ENCODE assay signal across 1 cellular context in genomic region chr2:86623549-86624547, GRCh38.
TF ChIP-seq lines count a peak whose summit lies in the region.

A gene with protein sequence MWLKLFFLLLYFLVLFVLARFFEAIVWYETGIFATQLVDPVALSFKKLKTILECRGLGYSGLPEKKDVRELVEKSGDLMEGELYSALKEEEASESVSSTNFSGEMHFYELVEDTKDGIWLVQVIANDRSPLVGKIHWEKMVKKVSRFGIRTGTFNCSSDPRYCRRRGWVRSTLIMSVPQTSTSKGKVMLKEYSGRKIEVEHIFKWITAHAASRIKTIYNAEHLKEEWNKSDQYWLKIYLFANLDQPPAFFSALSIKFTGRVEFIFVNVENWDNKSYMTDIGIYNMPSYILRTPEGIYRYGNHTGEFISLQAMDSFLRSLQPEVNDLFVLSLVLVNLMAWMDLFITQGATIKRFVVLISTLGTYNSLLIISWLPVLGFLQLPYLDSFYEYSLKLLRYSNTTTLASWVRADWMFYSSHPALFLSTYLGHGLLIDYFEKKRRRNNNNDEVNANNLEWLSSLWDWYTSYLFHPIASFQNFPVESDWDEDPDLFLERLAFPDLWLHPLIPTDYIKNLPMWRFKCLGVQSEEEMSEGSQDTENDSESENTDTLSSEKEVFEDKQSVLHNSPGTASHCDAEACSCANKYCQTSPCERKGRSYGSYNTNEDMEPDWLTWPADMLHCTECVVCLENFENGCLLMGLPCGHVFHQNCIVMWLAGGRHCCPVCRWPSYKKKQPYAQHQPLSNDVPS (minus strand): TSS chr2:86623865. CDS start chr2:86622886, 979 bp downstream.

TF ChIP-seq in K562, 482 proteins besides CTCF, POLR2A, EP300 and RAD21 (continued from another document and continues in another):
- TF ChIP-seq, protein P1, sequence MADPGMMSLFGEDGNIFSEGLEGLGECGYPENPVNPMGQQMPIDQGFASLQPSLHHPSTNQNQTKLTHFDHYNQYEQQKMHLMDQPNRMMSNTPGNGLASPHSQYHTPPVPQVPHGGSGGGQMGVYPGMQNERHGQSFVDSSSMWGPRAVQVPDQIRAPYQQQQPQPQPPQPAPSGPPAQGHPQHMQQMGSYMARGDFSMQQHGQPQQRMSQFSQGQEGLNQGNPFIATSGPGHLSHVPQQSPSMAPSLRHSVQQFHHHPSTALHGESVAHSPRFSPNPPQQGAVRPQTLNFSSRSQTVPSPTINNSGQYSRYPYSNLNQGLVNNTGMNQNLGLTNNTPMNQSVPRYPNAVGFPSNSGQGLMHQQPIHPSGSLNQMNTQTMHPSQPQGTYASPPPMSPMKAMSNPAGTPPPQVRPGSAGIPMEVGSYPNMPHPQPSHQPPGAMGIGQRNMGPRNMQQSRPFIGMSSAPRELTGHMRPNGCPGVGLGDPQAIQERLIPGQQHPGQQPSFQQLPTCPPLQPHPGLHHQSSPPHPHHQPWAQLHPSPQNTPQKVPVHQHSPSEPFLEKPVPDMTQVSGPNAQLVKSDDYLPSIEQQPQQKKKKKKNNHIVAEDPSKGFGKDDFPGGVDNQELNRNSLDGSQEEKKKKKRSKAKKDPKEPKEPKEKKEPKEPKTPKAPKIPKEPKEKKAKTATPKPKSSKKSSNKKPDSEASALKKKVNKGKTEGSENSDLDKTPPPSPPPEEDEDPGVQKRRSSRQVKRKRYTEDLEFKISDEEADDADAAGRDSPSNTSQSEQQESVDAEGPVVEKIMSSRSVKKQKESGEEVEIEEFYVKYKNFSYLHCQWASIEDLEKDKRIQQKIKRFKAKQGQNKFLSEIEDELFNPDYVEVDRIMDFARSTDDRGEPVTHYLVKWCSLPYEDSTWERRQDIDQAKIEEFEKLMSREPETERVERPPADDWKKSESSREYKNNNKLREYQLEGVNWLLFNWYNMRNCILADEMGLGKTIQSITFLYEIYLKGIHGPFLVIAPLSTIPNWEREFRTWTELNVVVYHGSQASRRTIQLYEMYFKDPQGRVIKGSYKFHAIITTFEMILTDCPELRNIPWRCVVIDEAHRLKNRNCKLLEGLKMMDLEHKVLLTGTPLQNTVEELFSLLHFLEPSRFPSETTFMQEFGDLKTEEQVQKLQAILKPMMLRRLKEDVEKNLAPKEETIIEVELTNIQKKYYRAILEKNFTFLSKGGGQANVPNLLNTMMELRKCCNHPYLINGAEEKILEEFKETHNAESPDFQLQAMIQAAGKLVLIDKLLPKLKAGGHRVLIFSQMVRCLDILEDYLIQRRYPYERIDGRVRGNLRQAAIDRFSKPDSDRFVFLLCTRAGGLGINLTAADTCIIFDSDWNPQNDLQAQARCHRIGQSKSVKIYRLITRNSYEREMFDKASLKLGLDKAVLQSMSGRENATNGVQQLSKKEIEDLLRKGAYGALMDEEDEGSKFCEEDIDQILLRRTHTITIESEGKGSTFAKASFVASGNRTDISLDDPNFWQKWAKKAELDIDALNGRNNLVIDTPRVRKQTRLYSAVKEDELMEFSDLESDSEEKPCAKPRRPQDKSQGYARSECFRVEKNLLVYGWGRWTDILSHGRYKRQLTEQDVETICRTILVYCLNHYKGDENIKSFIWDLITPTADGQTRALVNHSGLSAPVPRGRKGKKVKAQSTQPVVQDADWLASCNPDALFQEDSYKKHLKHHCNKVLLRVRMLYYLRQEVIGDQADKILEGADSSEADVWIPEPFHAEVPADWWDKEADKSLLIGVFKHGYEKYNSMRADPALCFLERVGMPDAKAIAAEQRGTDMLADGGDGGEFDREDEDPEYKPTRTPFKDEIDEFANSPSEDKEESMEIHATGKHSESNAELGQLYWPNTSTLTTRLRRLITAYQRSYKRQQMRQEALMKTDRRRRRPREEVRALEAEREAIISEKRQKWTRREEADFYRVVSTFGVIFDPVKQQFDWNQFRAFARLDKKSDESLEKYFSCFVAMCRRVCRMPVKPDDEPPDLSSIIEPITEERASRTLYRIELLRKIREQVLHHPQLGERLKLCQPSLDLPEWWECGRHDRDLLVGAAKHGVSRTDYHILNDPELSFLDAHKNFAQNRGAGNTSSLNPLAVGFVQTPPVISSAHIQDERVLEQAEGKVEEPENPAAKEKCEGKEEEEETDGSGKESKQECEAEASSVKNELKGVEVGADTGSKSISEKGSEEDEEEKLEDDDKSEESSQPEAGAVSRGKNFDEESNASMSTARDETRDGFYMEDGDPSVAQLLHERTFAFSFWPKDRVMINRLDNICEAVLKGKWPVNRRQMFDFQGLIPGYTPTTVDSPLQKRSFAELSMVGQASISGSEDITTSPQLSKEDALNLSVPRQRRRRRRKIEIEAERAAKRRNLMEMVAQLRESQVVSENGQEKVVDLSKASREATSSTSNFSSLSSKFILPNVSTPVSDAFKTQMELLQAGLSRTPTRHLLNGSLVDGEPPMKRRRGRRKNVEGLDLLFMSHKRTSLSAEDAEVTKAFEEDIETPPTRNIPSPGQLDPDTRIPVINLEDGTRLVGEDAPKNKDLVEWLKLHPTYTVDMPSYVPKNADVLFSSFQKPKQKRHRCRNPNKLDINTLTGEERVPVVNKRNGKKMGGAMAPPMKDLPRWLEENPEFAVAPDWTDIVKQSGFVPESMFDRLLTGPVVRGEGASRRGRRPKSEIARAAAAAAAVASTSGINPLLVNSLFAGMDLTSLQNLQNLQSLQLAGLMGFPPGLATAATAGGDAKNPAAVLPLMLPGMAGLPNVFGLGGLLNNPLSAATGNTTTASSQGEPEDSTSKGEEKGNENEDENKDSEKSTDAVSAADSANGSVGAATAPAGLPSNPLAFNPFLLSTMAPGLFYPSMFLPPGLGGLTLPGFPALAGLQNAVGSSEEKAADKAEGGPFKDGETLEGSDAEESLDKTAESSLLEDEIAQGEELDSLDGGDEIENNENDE (IDR thresholded peaks at IDR 0.05; ENCODE audit: low read depth, low read length) = no peak
- TF ChIP-seq ZC3H11A (IDR thresholded peaks at IDR 0.05; ENCODE audit: low read depth, low read length) (no peak), RB1 (IDR thresholded peaks at IDR 0.05; ENCODE audit: low read depth) (0 out of 2 replicates have a peak, but pooled peaks have one; percentile 59), ID3 (CRISPR knock-in tag; IDR thresholded peaks at IDR 0.05) (no peak), ID3 (tag; IDR thresholded peaks at IDR 0.05) (no peak), BCOR (IDR thresholded peaks at IDR 0.05) (peak; percentile 23; the same call in 1 of the 2 replicates), GTF2E2 (tag; IDR thresholded peaks at IDR 0.05) (no peak), ZNF140 (CRISPR knock-in tag; IDR thresholded peaks at IDR 0.05) (no peak), THAP7 (CRISPR knock-in tag; IDR thresholded peaks at IDR 0.05) (no peak), MEF2A (IDR thresholded peaks at IDR 0.05; ENCODE audit: control insufficient read depth, low read depth, low read length) (no peak), HSF4 (CRISPR knock-in tag; IDR thresholded peaks at IDR 0.05; ENCODE audit: borderline replicate concordance) (no peak), FOXJ3 (CRISPR knock-in tag; IDR thresholded peaks at IDR 0.05) (no peak), SMAD1 (IDR thresholded peaks at IDR 0.05; ENCODE audit: low read depth, low read length, partially characterized antibody) (peak; percentile 69), CCNT2 (IDR thresholded peaks at IDR 0.05; ENCODE audit: borderline replicate concordance, extremely low read depth, insufficient read length, low read depth, low read length) (peak; percentile 79), EHMT2 (IDR thresholded peaks at IDR 0.05) (no peak), TGIF2 (CRISPR knock-in tag; IDR thresholded peaks at IDR 0.05) (no peak), MEIS2 (IDR thresholded peaks at IDR 0.05; ENCODE audit: partially characterized antibody) (no peak), ELF1 (tag; IDR thresholded peaks at IDR 0.05) (no peak; the same call in 1 of the 2 replicates), THAP12 (CRISPR knock-in tag; IDR thresholded peaks at IDR 0.05) (no peak), THRA (IDR thresholded peaks at IDR 0.05) (no peak), BHLHE40 (IDR thresholded peaks at IDR 0.05; ENCODE audit: low read length) (no peak), CGGBP1 (CRISPR knock-in tag; IDR thresholded peaks at IDR 0.05) (peak; percentile 51; the same call in 1 of the 2 replicates), MBD1 (CRISPR knock-in tag; IDR thresholded peaks at IDR 0.05) (no peak), SMARCA5 (IDR thresholded peaks at IDR 0.05) (no peak), ZNF766 (CRISPR knock-in tag; conservative IDR thresholded peaks at IDR 0.05) (no peak; the same call in 1 of the 2 replicates), NFRKB (IDR thresholded peaks at IDR 0.05; ENCODE audit: low read depth) (no peak), MBD2 (IDR thresholded peaks at IDR 0.05; ENCODE audit: borderline replicate concordance, low read depth) (peak; percentile 77), SAP30 (IDR thresholded peaks at IDR 0.05; ENCODE audit: borderline replicate concordance, insufficient read depth, low read depth, low read length, poor library complexity, severe bottlenecking) (peak; percentile 36), TARDBP (IDR thresholded peaks at IDR 0.05) (no peak), GMEB1 (CRISPR knock-in tag; IDR thresholded peaks at IDR 0.05) (peak; percentile 33; the same call in 1 of the 2 replicates)
- TF ChIP-seq, protein P2, sequence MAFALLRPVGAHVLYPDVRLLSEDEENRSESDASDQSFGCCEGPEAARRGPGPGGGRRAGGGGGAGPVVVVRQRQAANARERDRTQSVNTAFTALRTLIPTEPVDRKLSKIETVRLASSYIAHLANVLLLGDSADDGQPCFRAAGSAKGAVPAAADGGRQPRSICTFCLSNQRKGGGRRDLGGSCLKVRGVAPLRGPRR (CRISPR knock-in tag; IDR thresholded peaks at IDR 0.05) = no peak
- TF ChIP-seq, protein P3, sequence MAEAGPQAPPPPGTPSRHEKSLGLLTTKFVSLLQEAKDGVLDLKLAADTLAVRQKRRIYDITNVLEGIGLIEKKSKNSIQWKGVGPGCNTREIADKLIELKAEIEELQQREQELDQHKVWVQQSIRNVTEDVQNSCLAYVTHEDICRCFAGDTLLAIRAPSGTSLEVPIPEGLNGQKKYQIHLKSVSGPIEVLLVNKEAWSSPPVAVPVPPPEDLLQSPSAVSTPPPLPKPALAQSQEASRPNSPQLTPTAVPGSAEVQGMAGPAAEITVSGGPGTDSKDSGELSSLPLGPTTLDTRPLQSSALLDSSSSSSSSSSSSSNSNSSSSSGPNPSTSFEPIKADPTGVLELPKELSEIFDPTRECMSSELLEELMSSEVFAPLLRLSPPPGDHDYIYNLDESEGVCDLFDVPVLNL (CRISPR knock-in tag; IDR thresholded peaks at IDR 0.05; ENCODE audit: low read depth) = no peak
